Comparison of ENCODE assay signal across 1 cellular context in the genomic region with DNA sequence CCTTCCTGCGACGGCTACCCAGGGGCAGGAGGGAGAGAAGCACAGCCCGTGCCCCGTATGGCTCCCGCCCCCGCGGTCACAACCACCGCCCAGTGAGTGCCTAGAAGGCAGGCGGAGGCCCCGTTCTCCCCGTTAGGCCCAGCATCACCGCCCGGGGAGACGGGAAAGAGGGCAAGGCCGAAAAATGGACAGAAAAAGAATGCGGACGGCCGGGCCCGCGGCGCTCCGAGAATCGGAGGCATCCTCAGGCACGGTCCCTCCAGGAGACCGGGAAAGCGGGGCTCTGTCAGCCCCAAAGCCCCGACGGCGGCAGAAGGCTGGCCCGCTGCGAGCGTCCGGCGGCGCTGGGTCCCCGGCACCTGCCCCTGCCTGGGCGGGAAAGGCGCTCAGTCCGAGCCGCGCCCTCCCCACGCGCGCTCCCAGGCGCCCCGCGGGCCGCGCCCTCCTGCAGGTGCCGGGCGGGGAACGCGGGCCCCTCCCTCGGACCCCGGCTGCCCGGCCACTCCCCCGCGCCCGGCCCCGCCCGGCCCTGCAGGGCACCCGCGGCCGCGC.
TF ChIP-seq lines count a peak whose summit lies in the region.

No MANE protein-coding gene starts in this region.

TF ChIP-seq in HepG2, 621 proteins besides CTCF, POLR2A, EP300 and RAD21 (continued from another document and continues in another):
- TF ChIP-seq GMEB1 (CRISPR knock-in tag; IDR thresholded peaks at IDR 0.05; ENCODE audit: borderline replicate concordance) (no peak), ZNF558 (CRISPR knock-in tag; IDR thresholded peaks at IDR 0.05; ENCODE audit: borderline replicate concordance) (0 out of 2 replicates have a peak, but pooled peaks have one; percentile 25), ZSCAN12 (CRISPR knock-in tag; IDR thresholded peaks at IDR 0.05) (0 out of 2 replicates have a peak, but pooled peaks have one; percentile 28), ZNF264 (CRISPR knock-in tag; IDR thresholded peaks at IDR 0.05) (0 out of 2 replicates have a peak, but pooled peaks have one; percentile 28), SAP130 (CRISPR knock-in tag; IDR thresholded peaks at IDR 0.05; ENCODE audit: low read depth) (peak; percentile 70), MTERF4 (CRISPR knock-in tag; IDR thresholded peaks at IDR 0.05) (peak; percentile 82), ZNF235 (CRISPR knock-in tag; IDR thresholded peaks at IDR 0.05; ENCODE audit: borderline replicate concordance) (0 out of 2 replicates have a peak, but pooled peaks have one; percentile 16), TP53 (CRISPR knock-in tag; conservative IDR thresholded peaks at IDR 0.05) (0 out of 2 replicates have a peak, but pooled peaks have one; percentile 37), ZNF224 (CRISPR knock-in tag; IDR thresholded peaks at IDR 0.05) (no peak), ZNF180 (CRISPR knock-in tag; IDR thresholded peaks at IDR 0.05; ENCODE audit: borderline replicate concordance, low read depth) (no peak), GABPB1 (CRISPR knock-in tag; IDR thresholded peaks at IDR 0.05) (0 out of 2 replicates have a peak, but pooled peaks have one; percentile 46), TIGD3 (CRISPR knock-in tag; IDR thresholded peaks at IDR 0.05; ENCODE audit: borderline replicate concordance) (no peak), ZSCAN25 (CRISPR knock-in tag; IDR thresholded peaks at IDR 0.05) (peak; percentile 7; the same call in 1 of the 2 replicates), ETV6 (CRISPR knock-in tag; conservative IDR thresholded peaks at IDR 0.05) (no peak), MEF2D (CRISPR knock-in tag; IDR thresholded peaks at IDR 0.05) (0 out of 2 replicates have a peak, but pooled peaks have one; percentile 25), JUNB (CRISPR knock-in tag; IDR thresholded peaks at IDR 0.05; ENCODE audit: borderline replicate concordance) (no peak), KDM3A (CRISPR knock-in tag; IDR thresholded peaks at IDR 0.05; ENCODE audit: low read depth) (0 out of 2 replicates have a peak, but pooled peaks have one; percentile 29), EED (CRISPR knock-in tag; IDR thresholded peaks at IDR 0.05) (no peak; the same call in 1 of the 2 replicates), AHR (CRISPR knock-in tag; IDR thresholded peaks at IDR 0.05) (no peak), ZNF564 (CRISPR knock-in tag; IDR thresholded peaks at IDR 0.05) (no peak; the same call in 1 of the 2 replicates), ZMYM2 (CRISPR knock-in tag; IDR thresholded peaks at IDR 0.05) (no peak), SP140L (CRISPR knock-in tag; IDR thresholded peaks at IDR 0.05; ENCODE audit: borderline replicate concordance) (0 out of 2 replicates have a peak, but pooled peaks have one; percentile 4), ZFP90 (CRISPR knock-in tag; IDR thresholded peaks at IDR 0.05; ENCODE audit: borderline replicate concordance) (peak; percentile 61), NFIB (CRISPR knock-in tag; IDR thresholded peaks at IDR 0.05; ENCODE audit: borderline replicate concordance) (no peak), ZNF687 (CRISPR knock-in tag; IDR thresholded peaks at IDR 0.05) (peak; percentile 32; the same call in 1 of the 2 replicates), FOSL1 (CRISPR knock-in tag; IDR thresholded peaks at IDR 0.05; ENCODE audit: borderline replicate concordance) (0 out of 2 replicates have a peak, but pooled peaks have one; percentile 10), ARHGAP35 (CRISPR knock-in tag; IDR thresholded peaks at IDR 0.05; ENCODE audit: borderline replicate concordance) (peak; percentile 73; the same call in 1 of the 2 replicates), HOXA5 (CRISPR knock-in tag; IDR thresholded peaks at IDR 0.05) (peak; percentile 15; the same call in 1 of the 2 replicates), ZNF777 (CRISPR knock-in tag; IDR thresholded peaks at IDR 0.05) (peak; percentile 91), ZNF232 (CRISPR knock-in tag; IDR thresholded peaks at IDR 0.05; ENCODE audit: borderline replicate concordance) (0 out of 2 replicates have a peak, but pooled peaks have one; percentile 63), CBX5 (CRISPR knock-in tag; IDR thresholded peaks at IDR 0.05; ENCODE audit: borderline replicate concordance) (no peak), ZNF816 (CRISPR knock-in tag; IDR thresholded peaks at IDR 0.05; ENCODE audit: borderline replicate concordance) (no peak), TAF1 (CRISPR knock-in tag; IDR thresholded peaks at IDR 0.05) (no peak), CBX2 (IDR thresholded peaks at IDR 0.05; ENCODE audit: low read depth, low read length) (no peak), CBX2 (CRISPR knock-in tag; IDR thresholded peaks at IDR 0.05; ENCODE audit: low read depth) (no peak), ZNF644 (CRISPR knock-in tag; IDR thresholded peaks at IDR 0.05; ENCODE audit: low read depth) (no peak), SALL2 (CRISPR knock-in tag; IDR thresholded peaks at IDR 0.05) (peak; percentile 39; the same call in 1 of the 2 replicates)
- TF ChIP-seq, protein P1, sequence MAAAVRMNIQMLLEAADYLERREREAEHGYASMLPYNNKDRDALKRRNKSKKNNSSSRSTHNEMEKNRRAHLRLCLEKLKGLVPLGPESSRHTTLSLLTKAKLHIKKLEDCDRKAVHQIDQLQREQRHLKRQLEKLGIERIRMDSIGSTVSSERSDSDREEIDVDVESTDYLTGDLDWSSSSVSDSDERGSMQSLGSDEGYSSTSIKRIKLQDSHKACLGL (CRISPR knock-in tag; IDR thresholded peaks at IDR 0.05): 0 out of 2 replicates have a peak, but pooled peaks have one; percentile 21
- TF ChIP-seq, protein P2, sequence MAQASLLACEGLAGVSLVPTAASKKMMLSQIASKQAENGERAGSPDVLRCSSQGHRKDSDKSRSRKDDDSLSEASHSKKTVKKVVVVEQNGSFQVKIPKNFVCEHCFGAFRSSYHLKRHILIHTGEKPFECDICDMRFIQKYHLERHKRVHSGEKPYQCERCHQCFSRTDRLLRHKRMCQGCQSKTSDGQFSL (CRISPR knock-in tag; IDR thresholded peaks at IDR 0.05): peak; percentile 65
- TF ChIP-seq, protein P3, sequence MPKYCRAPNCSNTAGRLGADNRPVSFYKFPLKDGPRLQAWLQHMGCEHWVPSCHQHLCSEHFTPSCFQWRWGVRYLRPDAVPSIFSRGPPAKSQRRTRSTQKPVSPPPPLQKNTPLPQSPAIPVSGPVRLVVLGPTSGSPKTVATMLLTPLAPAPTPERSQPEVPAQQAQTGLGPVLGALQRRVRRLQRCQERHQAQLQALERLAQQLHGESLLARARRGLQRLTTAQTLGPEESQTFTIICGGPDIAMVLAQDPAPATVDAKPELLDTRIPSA (CRISPR knock-in tag; IDR thresholded peaks at IDR 0.05; ENCODE audit: borderline replicate concordance): no peak
- TF ChIP-seq, protein P4, sequence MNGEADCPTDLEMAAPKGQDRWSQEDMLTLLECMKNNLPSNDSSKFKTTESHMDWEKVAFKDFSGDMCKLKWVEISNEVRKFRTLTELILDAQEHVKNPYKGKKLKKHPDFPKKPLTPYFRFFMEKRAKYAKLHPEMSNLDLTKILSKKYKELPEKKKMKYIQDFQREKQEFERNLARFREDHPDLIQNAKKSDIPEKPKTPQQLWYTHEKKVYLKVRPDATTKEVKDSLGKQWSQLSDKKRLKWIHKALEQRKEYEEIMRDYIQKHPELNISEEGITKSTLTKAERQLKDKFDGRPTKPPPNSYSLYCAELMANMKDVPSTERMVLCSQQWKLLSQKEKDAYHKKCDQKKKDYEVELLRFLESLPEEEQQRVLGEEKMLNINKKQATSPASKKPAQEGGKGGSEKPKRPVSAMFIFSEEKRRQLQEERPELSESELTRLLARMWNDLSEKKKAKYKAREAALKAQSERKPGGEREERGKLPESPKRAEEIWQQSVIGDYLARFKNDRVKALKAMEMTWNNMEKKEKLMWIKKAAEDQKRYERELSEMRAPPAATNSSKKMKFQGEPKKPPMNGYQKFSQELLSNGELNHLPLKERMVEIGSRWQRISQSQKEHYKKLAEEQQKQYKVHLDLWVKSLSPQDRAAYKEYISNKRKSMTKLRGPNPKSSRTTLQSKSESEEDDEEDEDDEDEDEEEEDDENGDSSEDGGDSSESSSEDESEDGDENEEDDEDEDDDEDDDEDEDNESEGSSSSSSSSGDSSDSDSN (CRISPR knock-in tag; IDR thresholded peaks at IDR 0.05): peak; percentile 68; the same call in 1 of the 2 replicates
- TF ChIP-seq, protein P5, sequence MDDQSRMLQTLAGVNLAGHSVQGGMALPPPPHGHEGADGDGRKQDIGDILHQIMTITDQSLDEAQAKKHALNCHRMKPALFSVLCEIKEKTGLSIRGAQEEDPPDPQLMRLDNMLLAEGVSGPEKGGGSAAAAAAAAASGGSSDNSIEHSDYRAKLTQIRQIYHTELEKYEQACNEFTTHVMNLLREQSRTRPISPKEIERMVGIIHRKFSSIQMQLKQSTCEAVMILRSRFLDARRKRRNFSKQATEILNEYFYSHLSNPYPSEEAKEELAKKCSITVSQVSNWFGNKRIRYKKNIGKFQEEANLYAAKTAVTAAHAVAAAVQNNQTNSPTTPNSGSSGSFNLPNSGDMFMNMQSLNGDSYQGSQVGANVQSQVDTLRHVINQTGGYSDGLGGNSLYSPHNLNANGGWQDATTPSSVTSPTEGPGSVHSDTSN (CRISPR knock-in tag; IDR thresholded peaks at IDR 0.05; ENCODE audit: borderline replicate concordance): 0 out of 2 replicates have a peak, but pooled peaks have one; percentile 32
- TF ChIP-seq, protein P6, sequence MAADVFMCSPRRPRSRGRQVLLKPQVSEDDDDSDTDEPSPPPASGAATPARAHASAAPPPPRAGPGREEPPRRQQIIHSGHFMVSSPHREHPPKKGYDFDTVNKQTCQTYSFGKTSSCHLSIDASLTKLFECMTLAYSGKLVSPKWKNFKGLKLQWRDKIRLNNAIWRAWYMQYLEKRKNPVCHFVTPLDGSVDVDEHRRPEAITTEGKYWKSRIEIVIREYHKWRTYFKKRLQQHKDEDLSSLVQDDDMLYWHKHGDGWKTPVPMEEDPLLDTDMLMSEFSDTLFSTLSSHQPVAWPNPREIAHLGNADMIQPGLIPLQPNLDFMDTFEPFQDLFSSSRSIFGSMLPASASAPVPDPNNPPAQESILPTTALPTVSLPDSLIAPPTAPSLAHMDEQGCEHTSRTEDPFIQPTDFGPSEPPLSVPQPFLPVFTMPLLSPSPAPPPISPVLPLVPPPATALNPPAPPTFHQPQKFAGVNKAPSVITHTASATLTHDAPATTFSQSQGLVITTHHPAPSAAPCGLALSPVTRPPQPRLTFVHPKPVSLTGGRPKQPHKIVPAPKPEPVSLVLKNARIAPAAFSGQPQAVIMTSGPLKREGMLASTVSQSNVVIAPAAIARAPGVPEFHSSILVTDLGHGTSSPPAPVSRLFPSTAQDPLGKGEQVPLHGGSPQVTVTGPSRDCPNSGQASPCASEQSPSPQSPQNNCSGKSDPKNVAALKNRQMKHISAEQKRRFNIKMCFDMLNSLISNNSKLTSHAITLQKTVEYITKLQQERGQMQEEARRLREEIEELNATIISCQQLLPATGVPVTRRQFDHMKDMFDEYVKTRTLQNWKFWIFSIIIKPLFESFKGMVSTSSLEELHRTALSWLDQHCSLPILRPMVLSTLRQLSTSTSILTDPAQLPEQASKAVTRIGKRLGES (CRISPR knock-in tag; IDR thresholded peaks at IDR 0.05; ENCODE audit: borderline replicate concordance): 0 out of 2 replicates have a peak, but pooled peaks have one; percentile 35
